ENCODE assay signal across 1 cellular context in genomic region chr5:69166686-69167487, GRCh38.
TF ChIP-seq lines count a peak whose summit lies in the region.

TSS of gene CCNB1 (plus strand) at chr5:69167150. CDS start at chr5:69167263, 113 bp downstream.

TF ChIP-seq in GM23338, 12 proteins besides CTCF, POLR2A, EP300 and RAD21 (continued from another document):
- no peak for TF ChIP-seq ZNF462 (CRISPR knock-in tag; IDR thresholded peaks at IDR 0.05)
- peak; percentile 98 for TF ChIP-seq POLR2AphosphoS5 (IDR thresholded peaks at IDR 0.05; ENCODE audit: low read depth)
- TF ChIP-seq EZH2 (IDR thresholded peaks at IDR 0.05; ENCODE audit: low read depth, unreplicated experiment), result no peak
- peak; percentile 24 for TF ChIP-seq REST (IDR thresholded peaks at IDR 0.05; ENCODE audit: unreplicated experiment)
- TF ChIP-seq NANOG (IDR thresholded peaks at IDR 0.05; ENCODE audit: borderline replicate concordance), result no peak
- TF ChIP-seq STAT1 (IDR thresholded peaks at IDR 0.05; ENCODE audit: unreplicated experiment), result no peak
- no peak for TF ChIP-seq JUNB (IDR thresholded peaks at IDR 0.05; ENCODE audit: unreplicated experiment)
- TF ChIP-seq ZNF331 (CRISPR knock-in tag; IDR thresholded peaks at IDR 0.05; ENCODE audit: low read depth), result no peak
- TF ChIP-seq ETS1 (IDR thresholded peaks at IDR 0.05), result peak; percentile 53; the same call in 1 of the 2 replicates
- no peak for TF ChIP-seq EZH2phosphoT487 (IDR thresholded peaks at IDR 0.05; ENCODE audit: unreplicated experiment)
- no peak for TF ChIP-seq ZNF114 (CRISPR knock-in tag; IDR thresholded peaks at IDR 0.05)
